1 cellular context compared by ENCODE assay signal in the genomic region with DNA sequence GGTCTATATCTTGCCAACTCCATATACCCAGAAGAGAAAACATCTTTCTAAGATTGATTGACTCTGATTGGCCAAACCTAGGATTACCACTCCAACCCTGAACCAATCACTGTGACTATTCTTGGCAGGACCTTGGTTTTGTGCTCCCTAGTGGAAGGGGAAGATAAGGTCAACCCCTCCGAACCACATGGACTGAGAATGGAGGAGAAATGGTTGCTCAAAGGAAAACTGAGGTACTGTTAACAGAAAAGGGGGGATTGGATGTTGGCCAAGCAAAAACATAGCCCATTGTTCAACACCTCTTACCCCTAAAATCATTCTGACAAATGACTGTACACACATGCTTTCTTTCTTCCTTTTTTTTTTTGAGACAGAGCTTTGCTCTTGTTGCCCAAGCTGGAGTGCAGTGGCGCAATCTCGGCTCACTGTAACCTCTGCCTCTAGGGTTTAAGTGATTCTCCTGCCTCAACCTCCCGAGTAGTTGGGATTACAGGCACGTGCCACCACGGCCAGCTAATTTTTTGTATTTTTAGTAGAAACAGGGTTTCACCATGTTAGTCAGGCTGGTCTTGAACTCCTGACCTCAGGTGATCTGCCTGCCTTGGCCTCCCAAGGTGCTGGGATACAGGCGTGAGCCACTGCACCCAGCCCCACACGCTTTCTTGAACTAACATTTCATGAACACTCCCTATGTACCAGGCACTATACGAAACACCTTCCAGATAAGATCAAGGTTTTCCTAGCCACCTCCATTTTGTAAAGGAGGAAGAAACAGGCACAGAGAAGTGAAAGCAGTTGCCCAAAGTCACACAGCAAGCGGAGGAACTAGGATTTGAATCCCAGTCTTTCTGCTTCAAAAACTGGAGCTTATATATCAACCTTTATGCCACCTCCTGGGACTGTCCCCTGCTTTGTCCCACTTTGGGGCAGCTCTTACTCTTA.
A peak's percentile ranks its signal among the peaks of the same experiment; 100 is the strongest.
TF ChIP-seq lines count a peak whose summit lies in the region.

No MANE protein-coding gene starts in this region.

TF ChIP-seq in K562, 482 proteins besides CTCF, POLR2A, EP300 and RAD21 (continued from another document):
- TF ChIP-seq FOXJ3 (CRISPR knock-in tag; IDR thresholded peaks at IDR 0.05) (no peak), FOXK2 (conservative IDR thresholded peaks at IDR 0.05 in 1 of 2, IDR thresholded peaks at IDR 0.05 in 1 of 2; ENCODE audit: low read depth in 2 of 2) (peak in 1 of 2 experiments; percentile 55; a peak in 1 of 4 replicates), SMAD4 (CRISPR knock-in tag; conservative IDR thresholded peaks at IDR 0.05) (0 out of 2 replicates have a peak, but pooled peaks have one; percentile 48), MAFK (IDR thresholded peaks at IDR 0.05; ENCODE audit: low read length) (no peak), FOXO4 (CRISPR knock-in tag; IDR thresholded peaks at IDR 0.05) (no peak), ELF1 (tag; IDR thresholded peaks at IDR 0.05) (peak; percentile 52; the same call in 1 of the 2 replicates), ZNF444 (CRISPR knock-in tag; IDR thresholded peaks at IDR 0.05) (no peak), POLR3A (IDR thresholded peaks at IDR 0.05; ENCODE audit: borderline replicate concordance, extremely low read depth, insufficient read depth, insufficient read length) (no peak), CHD2 (IDR thresholded peaks at IDR 0.05; ENCODE audit: low read depth, low read length) (no peak), ZNF785 (CRISPR knock-in tag; IDR thresholded peaks at IDR 0.05) (no peak), ZNF76 (CRISPR knock-in tag; IDR thresholded peaks at IDR 0.05; ENCODE audit: borderline replicate concordance) (no peak), GTF2E2 (tag; IDR thresholded peaks at IDR 0.05) (peak; percentile 73; the same call in 1 of the 2 replicates), CREB1 (IDR thresholded peaks at IDR 0.05) (no peak), CREB1 (CRISPR knock-in tag; IDR thresholded peaks at IDR 0.05) (0 out of 2 replicates have a peak, but pooled peaks have one; percentile 21), ZNF263 (CRISPR knock-in tag; IDR thresholded peaks at IDR 0.05; ENCODE audit: borderline replicate concordance) (no peak), ZKSCAN3 (CRISPR knock-in tag; IDR thresholded peaks at IDR 0.05) (no peak), MCM7 (IDR thresholded peaks at IDR 0.05) (no peak), ELF2 (CRISPR knock-in tag; IDR thresholded peaks at IDR 0.05) (no peak), PTRF (tag; IDR thresholded peaks at IDR 0.05) (peak; percentile 22; the same call in 1 of the 2 replicates), STAT5B (CRISPR knock-in tag; IDR thresholded peaks at IDR 0.05) (no peak), ATF7 (IDR thresholded peaks at IDR 0.05) (peak; percentile 45; the same call in 1 of the 2 replicates), NFYB (IDR thresholded peaks at IDR 0.05; ENCODE audit: extremely low read depth, insufficient read length) (peak; percentile 50), RREB1 (CRISPR knock-in tag; IDR thresholded peaks at IDR 0.05) (no peak), MTA3 (IDR thresholded peaks at IDR 0.05; ENCODE audit: borderline replicate concordance) (0 out of 2 replicates have a peak, but pooled peaks have one; percentile 35), HCFC1 (IDR thresholded peaks at IDR 0.05; ENCODE audit: low read depth, low read length) (peak; percentile 58), BRF1 (IDR thresholded peaks at IDR 0.05; ENCODE audit: borderline replicate concordance, extremely low read depth, insufficient read length) (no peak), SMARCE1 (IDR thresholded peaks at IDR 0.05) (peak; percentile 8; the same call in 1 of the 2 replicates)
- TF ChIP-seq, protein P1, sequence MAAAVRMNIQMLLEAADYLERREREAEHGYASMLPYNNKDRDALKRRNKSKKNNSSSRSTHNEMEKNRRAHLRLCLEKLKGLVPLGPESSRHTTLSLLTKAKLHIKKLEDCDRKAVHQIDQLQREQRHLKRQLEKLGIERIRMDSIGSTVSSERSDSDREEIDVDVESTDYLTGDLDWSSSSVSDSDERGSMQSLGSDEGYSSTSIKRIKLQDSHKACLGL (CRISPR knock-in tag; IDR thresholded peaks at IDR 0.05; ENCODE audit: borderline replicate concordance, poor library complexity, severe bottlenecking) = no peak
- TF ChIP-seq, protein P2, sequence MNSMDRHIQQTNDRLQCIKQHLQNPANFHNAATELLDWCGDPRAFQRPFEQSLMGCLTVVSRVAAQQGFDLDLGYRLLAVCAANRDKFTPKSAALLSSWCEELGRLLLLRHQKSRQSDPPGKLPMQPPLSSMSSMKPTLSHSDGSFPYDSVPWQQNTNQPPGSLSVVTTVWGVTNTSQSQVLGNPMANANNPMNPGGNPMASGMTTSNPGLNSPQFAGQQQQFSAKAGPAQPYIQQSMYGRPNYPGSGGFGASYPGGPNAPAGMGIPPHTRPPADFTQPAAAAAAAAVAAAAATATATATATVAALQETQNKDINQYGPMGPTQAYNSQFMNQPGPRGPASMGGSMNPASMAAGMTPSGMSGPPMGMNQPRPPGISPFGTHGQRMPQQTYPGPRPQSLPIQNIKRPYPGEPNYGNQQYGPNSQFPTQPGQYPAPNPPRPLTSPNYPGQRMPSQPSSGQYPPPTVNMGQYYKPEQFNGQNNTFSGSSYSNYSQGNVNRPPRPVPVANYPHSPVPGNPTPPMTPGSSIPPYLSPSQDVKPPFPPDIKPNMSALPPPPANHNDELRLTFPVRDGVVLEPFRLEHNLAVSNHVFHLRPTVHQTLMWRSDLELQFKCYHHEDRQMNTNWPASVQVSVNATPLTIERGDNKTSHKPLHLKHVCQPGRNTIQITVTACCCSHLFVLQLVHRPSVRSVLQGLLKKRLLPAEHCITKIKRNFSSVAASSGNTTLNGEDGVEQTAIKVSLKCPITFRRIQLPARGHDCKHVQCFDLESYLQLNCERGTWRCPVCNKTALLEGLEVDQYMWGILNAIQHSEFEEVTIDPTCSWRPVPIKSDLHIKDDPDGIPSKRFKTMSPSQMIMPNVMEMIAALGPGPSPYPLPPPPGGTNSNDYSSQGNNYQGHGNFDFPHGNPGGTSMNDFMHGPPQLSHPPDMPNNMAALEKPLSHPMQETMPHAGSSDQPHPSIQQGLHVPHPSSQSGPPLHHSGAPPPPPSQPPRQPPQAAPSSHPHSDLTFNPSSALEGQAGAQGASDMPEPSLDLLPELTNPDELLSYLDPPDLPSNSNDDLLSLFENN (IDR thresholded peaks at IDR 0.05; ENCODE audit: low read depth in 2 of 2, low read length in 2 of 2) = no peak
- TF ChIP-seq, protein P3, sequence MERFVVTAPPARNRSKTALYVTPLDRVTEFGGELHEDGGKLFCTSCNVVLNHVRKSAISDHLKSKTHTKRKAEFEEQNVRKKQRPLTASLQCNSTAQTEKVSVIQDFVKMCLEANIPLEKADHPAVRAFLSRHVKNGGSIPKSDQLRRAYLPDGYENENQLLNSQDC (CRISPR knock-in tag; IDR thresholded peaks at IDR 0.05) = no peak
TF ChIP-seq in K562: peak in this region for 107.
